Comparison of ENCODE assay signal across 1 cellular context in the genomic region with DNA sequence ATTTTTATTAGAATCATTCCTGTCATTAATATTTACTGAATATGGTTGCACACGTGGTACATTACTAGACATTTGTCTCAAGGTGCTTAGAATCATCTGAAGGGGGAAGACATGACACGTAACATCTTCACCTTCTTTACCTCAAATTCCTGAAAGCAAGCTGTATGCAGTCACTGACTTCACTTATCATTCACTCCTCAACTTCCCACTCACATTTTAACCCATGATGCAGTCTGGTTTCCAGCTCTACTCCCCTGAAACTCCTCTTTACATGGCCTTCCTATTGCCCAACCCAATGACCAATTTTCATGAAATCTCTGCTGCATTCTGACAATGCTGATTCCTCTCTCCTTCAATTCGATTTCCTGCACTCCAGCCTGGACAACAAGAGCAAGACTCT.
TF ChIP-seq lines count a peak whose summit lies in the region.

No MANE protein-coding gene starts in this region.

TF ChIP-seq in GM23338, 12 proteins besides CTCF, POLR2A, EP300 and RAD21 (continued from another document):
- no peak for TF ChIP-seq REST (IDR thresholded peaks at IDR 0.05; ENCODE audit: unreplicated experiment)
- no peak for TF ChIP-seq EZH2 (IDR thresholded peaks at IDR 0.05; ENCODE audit: low read depth, unreplicated experiment)
- TF ChIP-seq EZH2phosphoT487 (IDR thresholded peaks at IDR 0.05; ENCODE audit: unreplicated experiment) = no peak
- TF ChIP-seq JUNB (IDR thresholded peaks at IDR 0.05; ENCODE audit: unreplicated experiment) = no peak
- TF ChIP-seq ZNF462 (CRISPR knock-in tag; IDR thresholded peaks at IDR 0.05) = no peak
- no peak for TF ChIP-seq STAT1 (IDR thresholded peaks at IDR 0.05; ENCODE audit: unreplicated experiment)
- TF ChIP-seq POLR2AphosphoS5 (IDR thresholded peaks at IDR 0.05; ENCODE audit: low read depth) = no peak
